In the genomic region with DNA sequence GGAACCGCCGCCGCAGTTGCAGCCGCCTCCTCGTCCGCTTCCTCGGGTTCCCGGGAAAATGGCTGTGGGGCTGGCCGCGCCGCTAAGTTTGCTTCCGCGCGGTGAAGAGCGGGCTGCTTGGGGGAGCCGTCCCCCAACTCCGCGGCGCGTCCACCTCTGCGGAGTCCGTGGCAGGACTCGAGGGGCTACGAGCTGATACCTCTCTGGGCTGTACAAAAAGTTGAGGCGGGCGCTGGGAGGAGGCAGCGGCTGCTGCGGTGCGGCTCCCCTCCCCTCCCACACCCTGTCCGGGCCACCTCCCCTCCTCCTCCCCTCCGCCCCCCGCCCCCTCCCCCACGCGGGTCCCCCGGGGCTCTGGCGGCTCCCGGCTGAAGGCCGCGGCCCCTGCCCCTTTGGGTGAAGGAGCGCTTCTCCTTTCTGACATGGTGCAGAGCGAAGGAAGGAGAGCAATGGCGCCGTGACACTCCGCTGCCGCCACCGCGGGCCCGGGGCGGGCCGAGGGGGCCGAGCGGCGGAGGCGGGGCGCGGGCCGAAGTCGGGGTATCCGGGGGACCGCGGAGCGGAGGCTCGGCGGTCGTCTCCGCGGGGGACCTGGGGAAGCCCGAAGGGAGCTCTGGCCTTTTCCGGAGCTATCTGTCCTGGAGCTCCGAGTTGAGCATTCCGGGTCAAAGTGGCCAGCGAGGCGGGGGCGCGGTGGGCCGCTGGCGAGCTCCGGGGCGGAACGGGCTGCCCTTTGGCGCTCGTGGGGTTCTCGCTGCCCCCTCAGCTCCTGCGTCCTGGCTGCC, we compare ENCODE assay signal across 1 cellular context.
A peak's percentile ranks its signal among the peaks of the same experiment; 100 is the strongest.
TF ChIP-seq lines count a peak whose summit lies in the region.

No MANE protein-coding gene starts in this region.

TF ChIP-seq in HepG2, 621 proteins besides CTCF, POLR2A, EP300 and RAD21 (continued from another document):
- TF ChIP-seq ZNF672 (CRISPR knock-in tag; IDR thresholded peaks at IDR 0.05), result no peak
- 0 out of 2 replicates have a peak, but pooled peaks have one; percentile 10 for TF ChIP-seq HOXA3 (CRISPR knock-in tag; IDR thresholded peaks at IDR 0.05)
- 0 out of 2 replicates have a peak, but pooled peaks have one; percentile 29 for TF ChIP-seq ISL2 (CRISPR knock-in tag; IDR thresholded peaks at IDR 0.05)
- TF ChIP-seq PITX1 (CRISPR knock-in tag; IDR thresholded peaks at IDR 0.05), result no peak
- peak; percentile 58; the same call in 1 of the 2 replicates for TF ChIP-seq ZNF329 (CRISPR knock-in tag; IDR thresholded peaks at IDR 0.05; ENCODE audit: low read depth)
- peak; percentile 56 for TF ChIP-seq YEATS4 (CRISPR knock-in tag; IDR thresholded peaks at IDR 0.05; ENCODE audit: borderline replicate concordance)
- no peak for TF ChIP-seq KLF11 (CRISPR knock-in tag; IDR thresholded peaks at IDR 0.05)
